Comparison of ENCODE assay signal across 1 cellular context in genomic region chr5:177022386-177023246, GRCh38.
A peak's percentile ranks its signal among the peaks of the same experiment; 100 is the strongest.
TF ChIP-seq lines count a peak whose summit lies in the region.

ZNF346 (plus strand) TSS chr5:177022696; CDS start chr5:177022739, 43 bp downstream.

TF ChIP-seq in SK-N-SH, 30 proteins besides CTCF, POLR2A, EP300 and RAD21 (continued from another document):
- TF ChIP-seq REST (IDR thresholded peaks at IDR 0.05; ENCODE audit: low read depth, low read length), result no peak
- TF ChIP-seq CHD2 (IDR thresholded peaks at IDR 0.05; ENCODE audit: low read length, partially characterized antibody), result peak; percentile 100
- TF ChIP-seq TCF12 (IDR thresholded peaks at IDR 0.05), result no peak
- TF ChIP-seq GABPA (IDR thresholded peaks at IDR 0.05; ENCODE audit: low read depth), result no peak
- no peak for TF ChIP-seq MEF2A (IDR thresholded peaks at IDR 0.05; ENCODE audit: borderline replicate concordance, low read depth)
- TF ChIP-seq PBX3 (IDR thresholded peaks at IDR 0.05), result no peak
- no peak for TF ChIP-seq SMC3 (IDR thresholded peaks at IDR 0.05; ENCODE audit: low read depth, low read length)
- TF ChIP-seq FOXJ3 (CRISPR knock-in tag; IDR thresholded peaks at IDR 0.05), result no peak
- no peak for TF ChIP-seq FOSL2 (IDR thresholded peaks at IDR 0.05; ENCODE audit: borderline replicate concordance, low read depth)
